1 cellular context compared by ENCODE assay signal in genomic region chr20:36854343-36855240, GRCh38.
TF ChIP-seq lines count a peak whose summit lies in the region.

No MANE protein-coding gene starts in this region.

TF ChIP-seq in GM23338, 12 proteins besides CTCF, POLR2A, EP300 and RAD21 (continued from another document):
- TF ChIP-seq ZNF462 (CRISPR knock-in tag; IDR thresholded peaks at IDR 0.05) (no peak), ETS1 (IDR thresholded peaks at IDR 0.05) (no peak), REST (IDR thresholded peaks at IDR 0.05; ENCODE audit: unreplicated experiment) (no peak), POLR2AphosphoS5 (IDR thresholded peaks at IDR 0.05; ENCODE audit: low read depth) (no peak), NANOG (IDR thresholded peaks at IDR 0.05; ENCODE audit: borderline replicate concordance) (no peak)
